11 cellular contexts compared by ENCODE assay signal in genomic region chrX:44330227-44330626, GRCh38. TPM values are rescaled to one million over a fixed set of nuclear protein-coding genes. Genes with fewer than 3 reads are reported as not detected.
"Had no signal": no experiment of that assay in that cellular context is flagged by ENCODE, and none has a peak within 500 bp of the region (broad histone marks: within the 10 kb centered on the region; RNA-seq: fewer than 3 reads in every experiment).

No MANE protein-coding gene starts in this region.

- H3K27ac Mint-ChIP-seq: activated B cell treated with CpG ODN at 0.5 μM for 24 hours, naive B cell had no signal

- DNase-seq: activated B cell treated with CpG ODN at 0.5 μM for 24 hours; activated CD4-positive, alpha-beta T cell treated with anti-CD3 and anti-CD28 coated beads for 48 hours; activated effector memory CD4-positive, alpha-beta T cell treated with Interleukin-2 at 50 U/mL for 16 hours; activated T-cell treated with anti-CD3 and anti-CD28 coated beads, Interleukin-2, amount 50 U/mL, for 1 hour; adrenal gland; colonic mucosa; hippocampal formation; left ventricle myocardium inferior; naive B cell; stimulated activated CD4-positive, alpha-beta T cell treated with anti-CD3 and anti-CD28 coated beads, Interleukin-2, amount 100 ng/mL, for 24 hours had no signal

- H3K4me1 Mint-ChIP-seq: activated B cell treated with CpG ODN at 0.5 μM for 24 hours, naive B cell had no signal

- H3K9me3 Mint-ChIP-seq: activated B cell treated with CpG ODN at 0.5 μM for 24 hours had no signal

- H3K36me3 Mint-ChIP-seq: naive B cell had no signal

- H3K4me3 Mint-ChIP-seq: activated B cell treated with CpG ODN at 0.5 μM for 24 hours, naive B cell had no signal

RNA-seq across cellular contexts. Expression of gene EFHC2, which starts 13.2 kb away (rescaled TPM):
- total RNA-seq: activated B cell treated with CpG ODN at 0.5 μM for 24 hours, glomerular endothelial cell had no signal
